In genomic region chr2:102514061-102514785, GRCh38 we compare ENCODE assay signal across 10 cellular contexts. TPM values are rescaled to one million over a fixed set of nuclear protein-coding genes. Genes with fewer than 3 reads are reported as not detected.
DNase-seq lines count a peak whose midpoint lies in the region; ATAC-seq, FAIRE-seq and TF ChIP-seq lines count a peak whose summit lies in the region.
"Had no signal": no experiment of that assay in that cellular context is flagged by ENCODE, and none has a peak within 500 bp of the region (broad histone marks: within the 10 kb centered on the region; RNA-seq: fewer than 3 reads in every experiment).

No MANE protein-coding gene starts in this region.

- no peaks in the 10 kb centered on the region for H3F3A ChIP-seq in smooth muscle cell (ENCODE audit: low read depth)

- H2AFZ ChIP-seq in smooth muscle cell (ENCODE audit: low read depth): no peak overlapping the region

- no peak for FAIRE-seq in kidney (lab: Jason Lieb, UNC)

- intact Hi-C loops in kidney (cut with DNase I): no loop called here

- no peaks in the 10 kb centered on the region for H3K36me3 ChIP-seq in smooth muscle cell (ENCODE audit: low read depth)
- no peaks in the 10 kb centered on the region for H3K36me3 ChIP-seq in kidney (ENCODE audit: control insufficient read depth in 1 of 2, insufficient read depth in 2 of 2, low read length in 2 of 2)
- H3K36me3 ChIP-seq: upper lobe of right lung had no signal

- H3K9me3 ChIP-seq in smooth muscle cell (replicated peaks; ENCODE audit: low read depth) (no peaks in the 10 kb centered on the region), kidney (ENCODE audit: control insufficient read depth in 1 of 2, low read length in 2 of 2) (no peaks in the 10 kb centered on the region)
- H3K9me3 ChIP-seq: upper lobe of right lung had no signal

- ATAC-seq in SK-N-SH treated with all-trans-retinoic acid at 6 μM for 48 hours (peak; percentile 100), GM21717 (IDR thresholded peaks at IDR 0.05; ENCODE audit: unreplicated experiment) (no peak), GM18511 (IDR thresholded peaks at IDR 0.05; ENCODE audit: unreplicated experiment) (no peak)
- ATAC-seq: upper lobe of right lung had no signal

- H3K4me1 ChIP-seq in smooth muscle cell (ENCODE audit: low read depth) (no peaks in the 10 kb centered on the region), kidney (ENCODE audit: control insufficient read depth in 1 of 2, insufficient read depth in 1 of 2, low read depth in 1 of 2, low read length in 2 of 2) (peaks cover 0 to 2% of the 10 kb centered on the region in 2 donors)
- H3K4me1 ChIP-seq: upper lobe of right lung had no signal

- H3K27ac ChIP-seq in smooth muscle cell (ENCODE audit: low read depth) (peak overlapping the region; percentile 39), kidney (ENCODE audit: low read depth in 2 of 2, low read length in 2 of 2) (no peak overlapping the region)
- H3K27ac ChIP-seq: upper lobe of right lung had no signal

- TF ChIP-seq CTCF in foreskin fibroblast (IDR thresholded peaks at IDR 0.05; ENCODE audit: low read depth, low read length) (no peak), smooth muscle cell (IDR thresholded peaks at IDR 0.05; ENCODE audit: borderline replicate concordance, insufficient read depth, poor library complexity, severe bottlenecking) (no peak), kidney (IDR thresholded peaks at IDR 0.05; ENCODE audit: borderline replicate concordance, extremely low read depth, insufficient read depth) (no peak)

- peak overlapping the region; percentile 54 for H3K4me2 ChIP-seq in smooth muscle cell

- H3K27me3 ChIP-seq in smooth muscle cell (ENCODE audit: low read depth): no peaks in the 10 kb centered on the region
- H3K27me3 ChIP-seq: upper lobe of right lung had no signal

- 47% methylated on average over 7 of the region's 7 CpGs for WGBS in smooth muscle cell (ENCODE audit: low lambda C conversion rate)

- H3K4me3 ChIP-seq in foreskin fibroblast (ENCODE audit: low read depth in 1 of 2, low read length in 2 of 2) (no peak overlapping the region), smooth muscle cell (no peak overlapping the region), kidney (ENCODE audit: low read length in 2 of 2) (no peak overlapping the region)
- H3K4me3 ChIP-seq: upper lobe of right lung had no signal

- no peaks in the 10 kb centered on the region for H4K20me1 ChIP-seq in smooth muscle cell (ENCODE audit: low read depth)

- H3K9ac ChIP-seq in smooth muscle cell (ENCODE audit: low read depth) (no peak overlapping the region), kidney (ENCODE audit: low read length in 2 of 2) (no peak overlapping the region)

- H3K79me2 ChIP-seq in smooth muscle cell (ENCODE audit: low read depth): no peaks in the 10 kb centered on the region

- DNase-seq in HCEC 1CT (peak; percentile 86), foreskin fibroblast (peak; percentile 83 to 90), smooth muscle cell (lab: John Stamatoyannopoulos, UW; ENCODE audit: unreplicated experiment) (no peak), kidney (no peak)
- no peak for DNase-seq in activated naive CD4-positive, alpha-beta T cell treated with anti-CD3 and anti-CD28 coated beads, Interleukin-2, amount 50 U/mL, for 16 hours
- DNase-seq: upper lobe of right lung had no signal

TF ChIP-seq in SK-N-SH treated with all-trans-retinoic acid at 6 μM for 48 hours, 23 proteins besides CTCF, POLR2A, EP300 and RAD21:
- TF ChIP-seq ZNF565 (CRISPR knock-in tag; conservative IDR thresholded peaks at IDR 0.05; ENCODE audit: low read depth) (no peak), ISL1 (CRISPR knock-in tag; IDR thresholded peaks at IDR 0.05) (0 out of 2 replicates have a peak, but pooled peaks have one; percentile 9)

RNA-seq across cellular contexts. Expression of gene SLC9A4, which starts 41.2 kb away (rescaled TPM):
- total RNA-seq in smooth muscle cell (not detected in 2 replicates), kidney (2.8 TPM)
- polyA plus RNA-seq in smooth muscle cell (0.28 TPM in 1 of 2 replicates, not detected in the other), kidney (ENCODE audit: insufficient read depth, low read depth, low replicate concordance) (10.3 TPM)
- total RNA-seq: liver, upper lobe of right lung had no signal
- polyA plus RNA-seq: liver had no signal

Comparison
In these comparisons a context has a peak if more than half of its experiments do, and no peak if none do; other contexts are left out.
1. DNase-seq: peak in HCEC 1CT (single experiment) and foreskin fibroblast (2 of 2); none in smooth muscle cell (single experiment), activated naive CD4-positive, alpha-beta T cell treated with anti-CD3 and anti-CD28 coated beads, Interleukin-2, amount 50 U/mL, for 16 hours (single experiment) and kidney (single experiment).